Comparison of ENCODE assay signal across 24 cellular contexts in genomic region chr22:49188591-49188990, GRCh38.
DNase-seq lines count a peak whose midpoint lies in the region; ATAC-seq and TF ChIP-seq lines count a peak whose summit lies in the region.
"Had no signal": no experiment of that assay in that cellular context is flagged by ENCODE, and none has a peak within 500 bp of the region (broad histone marks: within the 10 kb centered on the region; RNA-seq: fewer than 3 reads in every experiment).

No MANE protein-coding gene starts in this region.

- peak overlapping the region; percentile 32 for H3K27ac ChIP-seq in angular gyrus (ENCODE audit: low read depth, low read length)
- H3K27ac ChIP-seq in cingulate gyrus (ENCODE audit: low read depth, low read length): peak overlapping the region; percentile 29
- no peak overlapping the region for H3K27ac ChIP-seq in spleen
- H3K27ac ChIP-seq: A549; BLaER1 treated with 17β-estradiol and CSF1 and Interleukin-3, amounts not matched to agents 10 nM and 100 nM; GM23248 had no signal

- no peak for ATAC-seq in activated T-helper 17 cell treated with anti-CD3 and anti-CD28 coated beads, Interleukin-2, amount 50 U/mL, for 72 hours (replicated peaks)
- ATAC-seq in HG02970 (IDR thresholded peaks at IDR 0.05; ENCODE audit: low FRiP score, unreplicated experiment) (no peak), GM21529 (IDR thresholded peaks at IDR 0.05; ENCODE audit: unreplicated experiment) (no peak)
- ATAC-seq: A549 had no signal

- no peaks in the 10 kb centered on the region for H3K4me1 Mint-ChIP-seq in activated T-helper 17 cell treated with anti-CD3 and anti-CD28 coated beads, Interleukin-2, amount 50 U/mL, for 72 hours
- H3K4me1 Mint-ChIP-seq: CD14-positive monocyte had no signal

- H3K4me3 Mint-ChIP-seq in activated T-helper 17 cell treated with anti-CD3 and anti-CD28 coated beads, Interleukin-2, amount 50 U/mL, for 72 hours: no peak overlapping the region
- H3K4me3 Mint-ChIP-seq: CD4-positive, alpha-beta memory T cell had no signal

- H3K4me3 ChIP-seq in spleen: no peak overlapping the region
- H3K4me3 ChIP-seq: A549; BLaER1 treated with 17β-estradiol and CSF1 and Interleukin-3, amounts not matched to agents 10 nM and 100 nM; GM23248 had no signal

- H3K4me1 ChIP-seq in spleen: peaks cover 0 to 4% (median 0%) of the 10 kb centered on the region in 6 donors
- H3K4me1 ChIP-seq: A549, BE2C had no signal

- peaks cover 6% of the 10 kb centered on the region for H3K9me3 Mint-ChIP-seq in activated T-helper 17 cell treated with anti-CD3 and anti-CD28 coated beads, Interleukin-2, amount 50 U/mL, for 72 hours

- WGBS in spleen, 5 donors: 83 to 92% (median 90%) methylated on average over 8 to 10 of the region's 10 CpGs

- no peaks in the 10 kb centered on the region for H3K36me3 Mint-ChIP-seq in activated T-helper 17 cell treated with anti-CD3 and anti-CD28 coated beads, Interleukin-2, amount 50 U/mL, for 72 hours (ENCODE audit: low read depth)
- H3K36me3 Mint-ChIP-seq: CD14-positive monocyte; CD4-positive, alpha-beta memory T cell had no signal

- intact Hi-C loops in spleen (cut with DNase I; ENCODE audit: low total_unique reads) (no loop called here), posterior vena cava (cut with DNase I) (loop anchor here in 1 of 2 donors (10.0 kb wide), 1 partner anchor 1904 kb away; no protein-coding TSS in a partner anchor)

- H3K27me3 ChIP-seq in spleen (replicated peaks in 1 of 7): peaks cover 0 to 44% (median 0%) of the 10 kb centered on the region in 7 donors
- H3K27me3 ChIP-seq: BE2C had no signal

- H3K27me3 Mint-ChIP-seq in activated T-helper 17 cell treated with anti-CD3 and anti-CD28 coated beads, Interleukin-2, amount 50 U/mL, for 72 hours: peaks cover 14% of the 10 kb centered on the region

- peak overlapping the region; percentile 36 for H3K27ac Mint-ChIP-seq in activated T-helper 17 cell treated with anti-CD3 and anti-CD28 coated beads, Interleukin-2, amount 50 U/mL, for 72 hours
- H3K27ac Mint-ChIP-seq: CD14-positive monocyte; CD4-positive, alpha-beta memory T cell had no signal

- TF ChIP-seq CTCF in spleen (IDR thresholded peaks at IDR 0.05 in 8 of 11, conservative IDR thresholded peaks at IDR 0.05 in 3 of 11): no peak

- H3K9me3 ChIP-seq in spleen: no peaks in the 10 kb centered on the region

- no peaks in the 10 kb centered on the region for H3K36me3 ChIP-seq in spleen
- H3K36me3 ChIP-seq: BE2C; BLaER1 treated with 17β-estradiol and CSF1 and Interleukin-3, amounts not matched to agents 10 nM and 100 nM had no signal

- no peak for TF ChIP-seq POLR2A in spleen (IDR thresholded peaks at IDR 0.05)

- DNase-seq in spleen (peak; percentile 47), posterior vena cava (ENCODE audit: low spot score) (no peak), NCI-H524 (lab: John Stamatoyannopoulos, UW) (no peak)
- DNase-seq: 8988T; ACHN; AML-193; BE2C; Calu3; CD4-positive, alpha-beta memory T cell; COR-L47; DMS53; DMS79 treated with DMSO at 0.1 percent for 48 hours; GF-D8; GM23248; H7; HCEC 1CT had no signal

Comparison
In these comparisons a context has a peak if more than half of its experiments do, and no peak if none do; other contexts are left out.
1. H3K27ac ChIP-seq: peak in angular gyrus (single experiment) and cingulate gyrus (single experiment); none in spleen (0 of 8).